In the genomic region with DNA sequence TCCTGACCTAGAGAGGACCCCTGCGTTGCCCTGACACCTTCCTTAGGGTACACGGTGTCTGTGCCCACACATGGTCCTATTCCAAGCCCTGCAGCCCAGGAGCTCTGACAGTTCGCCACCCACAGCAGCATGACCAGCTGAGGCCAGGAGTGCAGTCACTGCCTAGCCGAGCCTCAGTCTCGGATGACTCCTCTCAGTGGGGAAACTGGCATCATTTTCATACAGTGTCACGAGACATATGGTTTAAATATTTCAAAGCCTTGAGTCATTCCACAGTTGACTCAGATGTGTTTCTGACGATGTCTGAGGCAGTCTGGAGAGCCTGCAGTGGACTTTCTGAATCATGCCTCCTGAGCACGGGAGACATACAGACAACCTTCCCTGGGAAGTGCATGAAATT, we compare ENCODE assay signal across 9 cellular contexts.
DNase-seq lines count a peak whose midpoint lies in the region; ATAC-seq, FAIRE-seq and TF ChIP-seq lines count a peak whose summit lies in the region.
"Had no signal": no experiment of that assay in that cellular context is flagged by ENCODE, and none has a peak within 500 bp of the region (broad histone marks: within the 10 kb centered on the region; RNA-seq: fewer than 3 reads in every experiment).

No MANE protein-coding gene starts in this region.

- TF ChIP-seq EP300 in A549 (IDR thresholded peaks at IDR 0.05): no peak

- peak overlapping the region; percentile 42 for H3K4me2 ChIP-seq in A549

- H3K36me3 ChIP-seq in left lung: no peaks in the 10 kb centered on the region

- peaks cover 30% of the 10 kb centered on the region for H3K4me1 Mint-ChIP-seq in activated T-cell treated with anti-CD3 and anti-CD28 coated beads, Interleukin-2, amount 50 U/mL, for 24 hours (ENCODE audit: low read depth)

- no peak for TF ChIP-seq POLR2A in A549 (IDR thresholded peaks at IDR 0.05; ENCODE audit: low read length)

- H3K9me3 ChIP-seq in A549 (no peaks in the 10 kb centered on the region), left lung (no peaks in the 10 kb centered on the region)

- no peak for TF ChIP-seq CTCF in A549 (IDR thresholded peaks at IDR 0.05)
- no peak for TF ChIP-seq CTCF in left lung (IDR thresholded peaks at IDR 0.05)

- H3K27me3 Mint-ChIP-seq in activated T-cell treated with anti-CD3 and anti-CD28 coated beads, Interleukin-2, amount 50 U/mL, for 24 hours: peaks cover 83% of the 10 kb centered on the region

- H3K4me1 ChIP-seq in A549 (peaks cover 11% of the 10 kb centered on the region), left lung (peaks cover 2 to 8% of the 10 kb centered on the region in 2 donors)
- H3K4me1 ChIP-seq: parathyroid adenoma had no signal

- peak; percentile 22 to 66 for DNase-seq in A549 (ENCODE audit: low read depth in 1 of 2, low spot score in 1 of 2)
- peak; percentile 50 for DNase-seq in GOT3 (lab: John Stamatoyannopoulos, UW)
- peak; percentile 47 for DNase-seq in activated T-cell treated with anti-CD3 and anti-CD28 coated beads, Interleukin-2, amount 50 U/mL, for 24 hours
- DNase-seq in left lung: peak in 1 of 2 donors; percentile 49
- no peak for DNase-seq in NCI-H146 treated with DMSO at 0.1 percent for 48 hours (lab: John Stamatoyannopoulos, UW; ENCODE audit: unreplicated experiment)
- no peak for DNase-seq in cortex of kidney (lab: John Stamatoyannopoulos, UW)

- peak overlapping the region; percentile 16 to 33; a peak in 3 of 6 replicates for H3K27ac ChIP-seq in A549
- H3K27ac ChIP-seq in left lung: peak overlapping the region; percentile 28 to 65
- H3K27ac ChIP-seq: parathyroid adenoma had no signal

- POLR2A ChIA-PET in A549 (lab: Yijun Ruan, JAX): interaction anchor here (0.5 kb wide), 1 partner anchor 59 kb away, joined by 4 read pairs; no protein-coding TSS in a partner anchor

- WGBS in A549 (ENCODE audit: missing lambda C conversion rate): 3% methylated on average over 7 of the region's 8 CpGs

- no peak for FAIRE-seq in A549 (lab: Jason Lieb, UNC)

- no peak overlapping the region for H3K4me3 ChIP-seq in A549
- H3K4me3 ChIP-seq in left lung: no peak overlapping the region

- no peaks in the 10 kb centered on the region for H3K9me3 Mint-ChIP-seq in activated T-cell treated with anti-CD3 and anti-CD28 coated beads, Interleukin-2, amount 50 U/mL, for 24 hours

- no peak for TF ChIP-seq RAD21 in A549 (conservative IDR thresholded peaks at IDR 0.05 in 1 of 2, IDR thresholded peaks at IDR 0.05 in 1 of 2)

- CTCF ChIA-PET in A549 (lab: Yijun Ruan, JAX): interaction anchor here (1.3 to 5.0 kb wide), 3 partner anchors 11 to 68 kb away, joined by 3 to 22 read pairs (median 9); no protein-coding TSS in a partner anchor

- ATAC-seq in A549 (peak; percentile 89 to 92), left lung (peak; percentile 69), HG03159 (IDR thresholded peaks at IDR 0.05; ENCODE audit: unreplicated experiment) (no peak), GM18858 (IDR thresholded peaks at IDR 0.05; ENCODE audit: unreplicated experiment) (no peak)

- no peak overlapping the region for H3K4me3 Mint-ChIP-seq in activated T-cell treated with anti-CD3 and anti-CD28 coated beads, Interleukin-2, amount 50 U/mL, for 24 hours

- peaks cover 0 to 23% of the 10 kb centered on the region in 2 donors for H3K27me3 ChIP-seq in left lung

- peak overlapping the region; percentile 69 for H3K27ac Mint-ChIP-seq in activated T-cell treated with anti-CD3 and anti-CD28 coated beads, Interleukin-2, amount 50 U/mL, for 24 hours

- intact Hi-C loops in left lung (cut with DNase I): no loop called here

- H3K36me3 Mint-ChIP-seq in activated T-cell treated with anti-CD3 and anti-CD28 coated beads, Interleukin-2, amount 50 U/mL, for 24 hours (ENCODE audit: low read depth): no peaks in the 10 kb centered on the region

TF ChIP-seq in A549, 52 proteins besides CTCF, POLR2A, EP300 and RAD21:
- TF ChIP-seq FOSL2 (IDR thresholded peaks at IDR 0.05) (peak; percentile 54), FOSL2 (CRISPR knock-in tag; IDR thresholded peaks at IDR 0.05) (peak; percentile 56), JUNB (IDR thresholded peaks at IDR 0.05) (peak; percentile 64), BHLHE40 (IDR thresholded peaks at IDR 0.05; ENCODE audit: low read depth, low read length) (peak; percentile 15; the same call in 1 of the 2 replicates), ZNF302 (CRISPR knock-in tag; IDR thresholded peaks at IDR 0.05) (no peak)

Comparison
In these comparisons a context has a peak if more than half of its experiments do, and no peak if none do; other contexts are left out.
1. ATAC-seq: peak in A549 (2 of 2) and left lung (single experiment); none in HG03159 (single experiment) and GM18858 (single experiment).
2. DNase-seq: peak in A549 (2 of 2), GOT3 (single experiment) and activated T-cell treated with anti-CD3 and anti-CD28 coated beads, Interleukin-2, amount 50 U/mL, for 24 hours (single experiment); none in NCI-H146 treated with DMSO at 0.1 percent for 48 hours (single experiment) and cortex of kidney (single experiment).